In genomic region chr10:47483923-47484322, GRCh38 we compare ENCODE assay signal across 10 cellular contexts. TPM values are rescaled to one million over a fixed set of nuclear protein-coding genes. Genes with fewer than 3 reads are reported as not detected.
"Had no signal": no experiment of that assay in that cellular context is flagged by ENCODE, and none has a peak within 500 bp of the region (broad histone marks: within the 10 kb centered on the region; RNA-seq: fewer than 3 reads in every experiment).

ANXA8 (minus strand) TSS chr10:47484115; CDS start chr10:47483933, 182 bp downstream.

RNA-seq across cellular contexts. Expression of gene ANXA8, which starts in this region (rescaled TPM):
- total RNA-seq: activated B cell treated with CpG ODN at 0.5 μM for 24 hours; activated CD4-positive, alpha-beta memory T cell treated with anti-CD3 and anti-CD28 coated beads for 36 hours; activated naive CD4-positive, alpha-beta T cell treated with anti-CD3 and anti-CD28 coated beads, Interleukin-2, amount 50 U/mL, for 72 hours; activated T-helper 1 cell treated with anti-CD3 and anti-CD28 coated beads, Interleukin-12 subunit alpha, Interleukin-12 subunit beta, Interleukin-2, Interleukin-4 antibody, amounts not matched to agents 30 ng/mL and 10 ng/mL and 1 ng/mL, durations not matched to agents 14 hours and 24 hours and 36 hours; cardiac septum; dermis blood vessel endothelial cell; left ventricle myocardium inferior; mesenteric fat pad; naive thymus-derived CD8-positive, alpha-beta T cell; pulmonary artery endothelial cell had no signal
- polyA plus RNA-seq: naive thymus-derived CD8-positive, alpha-beta T cell had no signal
